ENCODE assay signal across 1 cellular context in genomic region chr1:22739648-22740385, GRCh38.
TF ChIP-seq lines count a peak whose summit lies in the region.

No MANE protein-coding gene starts in this region.

TF ChIP-seq in IMR-90, 13 proteins besides CTCF, POLR2A, EP300 and RAD21 (continued from another document):
- TF ChIP-seq NFE2L2 (IDR thresholded peaks at IDR 0.05; ENCODE audit: low read depth, low read length) (peak; percentile 86), FOS (IDR thresholded peaks at IDR 0.05; ENCODE audit: low read depth, low read length) (peak; percentile 86)
